In the genomic region with DNA sequence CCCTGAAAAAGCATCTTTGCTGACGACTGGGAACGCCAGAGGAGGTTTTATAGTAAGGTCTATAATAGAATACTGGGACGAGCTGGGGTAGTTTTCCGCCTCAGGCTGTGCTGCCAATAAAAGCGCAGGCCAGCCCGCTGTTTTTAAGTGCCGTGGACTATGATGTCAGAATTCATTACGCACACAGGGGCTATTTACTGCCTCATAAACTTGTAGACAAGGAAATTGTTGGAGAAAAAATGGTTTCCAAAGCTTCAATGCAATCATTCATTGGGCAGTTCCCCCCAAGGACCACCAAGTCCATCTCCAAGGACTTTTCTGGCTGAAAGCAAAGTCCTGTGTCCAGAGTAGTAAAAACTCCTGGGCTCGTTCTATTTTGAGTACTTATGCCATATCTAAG, we compare ENCODE assay signal across 35 cellular contexts. TPM values are rescaled to one million over a fixed set of nuclear protein-coding genes. Genes with fewer than 3 reads are reported as not detected.
"Had no signal": no experiment of that assay in that cellular context is flagged by ENCODE, and none has a peak within 500 bp of the region (broad histone marks: within the 10 kb centered on the region; RNA-seq: fewer than 3 reads in every experiment).

No MANE protein-coding gene starts in this region.

- ATAC-seq: activated CD8-positive, alpha-beta T cell treated with anti-CD3 and anti-CD28 coated beads for 36 hours; activated naive CD4-positive, alpha-beta T cell treated with anti-CD3 and anti-CD28 coated beads, Interleukin-2, amount 50 U/mL, for 72 hours; activated T-cell treated with anti-CD3 and anti-CD28 coated beads, Interleukin-2, amount 50 U/mL, for 4 hours; activated T-cell treated with anti-CD3 and anti-CD28 coated beads, Interleukin-2, amount 50 U/mL, for 72 hours; activated T-helper 17 cell treated with anti-CD3 and anti-CD28 coated beads, Interleukin-2, amount 50 U/mL, for 72 hours had no signal

- H3K4me1 ChIP-seq: adrenal gland, ascending aorta, colonic mucosa had no signal

- H3K36me3 ChIP-seq: adrenal gland, ascending aorta, cardiac muscle cell, colonic mucosa had no signal

- H3K27ac ChIP-seq: adrenal gland, ascending aorta, cardiac muscle cell, colonic mucosa, VCaP had no signal

- DNase-seq: activated B cell treated with CpG ODN at 0.5 μM for 24 hours; activated CD4-positive, alpha-beta memory T cell treated with anti-CD3 and anti-CD28 coated beads for 36 hours; activated CD4-positive, alpha-beta T cell treated with anti-CD3 and anti-CD28 coated beads for 4 hours; activated CD4-positive, alpha-beta T cell treated with anti-CD3 and anti-CD28 coated beads, Interleukin-2, amount 10 ng/mL, durations not matched to agents 24 days and 14 days; activated CD4-positive, alpha-beta T cell treated with anti-CD3 and anti-CD28 coated beads, Interleukin-2, amount 50 U/mL, for 1 hour; activated CD4-positive, alpha-beta T cell treated with anti-CD3 and anti-CD28 coated beads, Interleukin-2, amount 50 U/mL, for 4 hours; activated CD4-positive, CD25-positive, alpha-beta regulatory T cell treated with anti-CD3 and anti-CD28 coated beads, Interleukin-2, amount 50 U/mL, for 72 hours; activated CD8-positive, alpha-beta memory T cell treated with anti-CD3 and anti-CD28 coated beads, Interleukin-2, amount 50 U/mL, for 4 hours; activated CD8-positive, alpha-beta T cell treated with anti-CD3 and anti-CD28 coated beads for 36 hours; activated effector memory CD4-positive, alpha-beta T cell treated with anti-CD3 and anti-CD28 coated beads, Interleukin-2, amount 50 U/mL, for 16 hours; activated gamma-delta T cell treated with Interleukin-2 at 50 U/mL for 16 hours; activated naive CD4-positive, alpha-beta T cell; activated naive CD4-positive, alpha-beta T cell treated with anti-CD3 and anti-CD28 coated beads for 36 hours; activated naive CD4-positive, alpha-beta T cell treated with anti-CD3 and anti-CD28 coated beads, Interleukin-2, amount 50 U/mL, for 16 hours; activated naive CD8-positive, alpha-beta T cell treated with anti-CD3 and anti-CD28 coated beads for 36 hours; activated T-cell treated with anti-CD3 and anti-CD28 coated beads for 4 hours; activated T-cell treated with anti-CD3 and anti-CD28 coated beads, Interleukin-2, amount 50 U/mL, for 1 hour; activated T-cell treated with anti-CD3 and anti-CD28 coated beads, Interleukin-2, amount 50 U/mL, for 4 hours; activated T-cell treated with anti-CD3 and anti-CD28 coated beads, Interleukin-2, amount 50 U/mL, for 72 hours; amniotic stem cell; caudate nucleus; cerebellar nuclear complex; colonic mucosa; T-helper 2 cell; T-helper 9 cell had no signal

- H3K9me3 ChIP-seq: adrenal gland, colonic mucosa had no signal

- H3K27me3 ChIP-seq: ascending aorta, colonic mucosa had no signal

- H3K4me3 ChIP-seq: adrenal gland, ascending aorta, cardiac muscle cell, colonic mucosa had no signal

RNA-seq across cellular contexts. Expression of a gene that starts 20.4 kb away (rescaled TPM):
- total RNA-seq: activated B cell treated with CpG ODN at 0.5 μM for 24 hours; activated CD4-positive, alpha-beta memory T cell treated with anti-CD3 and anti-CD28 coated beads for 36 hours; activated CD4-positive, alpha-beta T cell treated with anti-CD3 and anti-CD28 coated beads, Interleukin-2, amount 10 ng/mL, durations not matched to agents 24 days and 14 days; activated CD8-positive, alpha-beta memory T cell treated with anti-CD3 and anti-CD28 coated beads for 36 hours; activated CD8-positive, alpha-beta T cell treated with anti-CD3 and anti-CD28 coated beads for 36 hours; activated naive CD4-positive, alpha-beta T cell treated with anti-CD3 and anti-CD28 coated beads for 36 hours; activated naive CD4-positive, alpha-beta T cell treated with anti-CD3 and anti-CD28 coated beads, Interleukin-2, amount 50 U/mL, for 72 hours; activated naive CD8-positive, alpha-beta T cell treated with anti-CD3 and anti-CD28 coated beads for 36 hours; activated T-cell treated with anti-CD3 and anti-CD28 coated beads, Interleukin-2, amount 50 U/mL, for 72 hours; activated T-helper 1 cell treated with anti-CD3 and anti-CD28 coated beads, Interleukin-12 subunit alpha, Interleukin-12 subunit beta, Interleukin-2, Interleukin-4 antibody, amounts not matched to agents 30 ng/mL and 10 ng/mL and 1 ng/mL, durations not matched to agents 14 hours and 24 hours and 36 hours; activated T-helper 17 cell treated with anti-CD3 and anti-CD28 coated beads, Interleukin-2, amount 50 U/mL, for 72 hours; bronchial epithelial cell had no signal

RNA-seq across cellular contexts. Expression of a gene that starts 57.0 kb away (rescaled TPM):
- total RNA-seq: activated B cell treated with CpG ODN at 0.5 μM for 24 hours; activated CD4-positive, alpha-beta memory T cell treated with anti-CD3 and anti-CD28 coated beads for 36 hours; activated CD4-positive, alpha-beta T cell treated with anti-CD3 and anti-CD28 coated beads, Interleukin-2, amount 10 ng/mL, durations not matched to agents 24 days and 14 days; activated CD8-positive, alpha-beta memory T cell treated with anti-CD3 and anti-CD28 coated beads for 36 hours; activated CD8-positive, alpha-beta T cell treated with anti-CD3 and anti-CD28 coated beads for 36 hours; activated naive CD4-positive, alpha-beta T cell treated with anti-CD3 and anti-CD28 coated beads for 36 hours; activated naive CD4-positive, alpha-beta T cell treated with anti-CD3 and anti-CD28 coated beads, Interleukin-2, amount 50 U/mL, for 72 hours; activated naive CD8-positive, alpha-beta T cell treated with anti-CD3 and anti-CD28 coated beads for 36 hours; activated T-cell treated with anti-CD3 and anti-CD28 coated beads, Interleukin-2, amount 50 U/mL, for 4 hours; activated T-cell treated with anti-CD3 and anti-CD28 coated beads, Interleukin-2, amount 50 U/mL, for 72 hours; activated T-helper 1 cell treated with anti-CD3 and anti-CD28 coated beads, Interleukin-12 subunit alpha, Interleukin-12 subunit beta, Interleukin-2, Interleukin-4 antibody, amounts not matched to agents 30 ng/mL and 10 ng/mL and 1 ng/mL, durations not matched to agents 14 hours and 24 hours and 36 hours; activated T-helper 17 cell treated with anti-CD3 and anti-CD28 coated beads, Interleukin-2, amount 50 U/mL, for 72 hours; cardiac muscle cell; chondrocyte had no signal
- polyA plus RNA-seq: cardiac muscle cell had no signal
